Comparison of ENCODE assay signal across 18 cellular contexts in genomic region chr19:9018163-9018875, GRCh38. TPM values are rescaled to one million over a fixed set of nuclear protein-coding genes. Genes with fewer than 3 reads are reported as not detected.
"Had no signal": no experiment of that assay in that cellular context is flagged by ENCODE, and none has a peak within 500 bp of the region (broad histone marks: within the 10 kb centered on the region; RNA-seq: fewer than 3 reads in every experiment).

No MANE protein-coding gene starts in this region.

- H3K9me3 ChIP-seq: gastrocnemius medialis, sigmoid colon had no signal

- ATAC-seq: activated T-cell treated with anti-CD3 and anti-CD28 coated beads, Interleukin-2, amount 50 U/mL, for 4 hours; gastrocnemius medialis; heart right ventricle; stimulated activated naive B cell treated with anti-CD40 and anti-IgM and Interleukin-4, amounts not matched to agents 10 μg/mL and 1 μg/mL and 100 μg/mL, for 72 hours had no signal

- FAIRE-seq: islet of Langerhans had no signal

- H3K36me3 ChIP-seq: gastrocnemius medialis, heart right ventricle, sigmoid colon, tibial nerve had no signal

- H3K4me1 ChIP-seq: gastrocnemius medialis, heart right ventricle, sigmoid colon, tibial nerve had no signal

- H3K4me3 ChIP-seq: coronary artery, gastrocnemius medialis, heart right ventricle, sigmoid colon, tibial nerve had no signal

- H3K27me3 ChIP-seq: gastrocnemius medialis, sigmoid colon, tibial nerve had no signal

- DNase-seq: activated CD4-positive, alpha-beta memory T cell treated with anti-CD3 and anti-CD28 coated beads for 36 hours; activated gamma-delta T cell; activated naive CD8-positive, alpha-beta T cell treated with anti-CD3 and anti-CD28 coated beads, Interleukin-2, amount 10 ng/mL, durations not matched to agents 7 days and 5 days; activated T-cell treated with anti-CD3 and anti-CD28 coated beads, Interleukin-2, amount 50 U/mL, for 4 hours; central memory CD4-positive, alpha-beta T cell; effector CD8-positive, alpha-beta T cell; gastrocnemius medialis; heart right ventricle; nephron progenitor cell; sigmoid colon; stimulated activated CD4-positive, alpha-beta T cell treated with anti-CD3 and anti-CD28 coated beads, Interleukin-2, amount 100 ng/mL, for 24 hours; stimulated activated naive B cell treated with anti-CD40 and anti-IgM and Interleukin-4, amounts not matched to agents 10 μg/mL and 1 μg/mL and 100 μg/mL, for 72 hours had no signal

- H3K27ac ChIP-seq: coronary artery, gastrocnemius medialis, heart right ventricle, sigmoid colon, tibial nerve, VCaP had no signal

RNA-seq across cellular contexts. Expression of gene MUC16, which starts 8.1 kb away (rescaled TPM):
- total RNA-seq: activated CD4-positive, alpha-beta memory T cell treated with anti-CD3 and anti-CD28 coated beads for 36 hours; gastrocnemius medialis; osteocyte had no signal
- polyA plus RNA-seq: heart right ventricle, liver had no signal
